ENCODE assay signal across 12 cellular contexts in genomic region chr6:157769776-157770430, GRCh38. TPM values are rescaled to one million over a fixed set of nuclear protein-coding genes. Genes with fewer than 3 reads are reported as not detected.
DNase-seq lines count a peak whose midpoint lies in the region; ATAC-seq and TF ChIP-seq lines count a peak whose summit lies in the region.
"Had no signal": no experiment of that assay in that cellular context is flagged by ENCODE, and none has a peak within 500 bp of the region (broad histone marks: within the 10 kb centered on the region; RNA-seq: fewer than 3 reads in every experiment).

No MANE protein-coding gene starts in this region.

- H3K9me3 Mint-ChIP-seq in activated T-cell treated with anti-CD3 and anti-CD28 coated beads, Interleukin-2, amount 50 U/mL, for 72 hours: peaks cover 4 to 6% of the 10 kb centered on the region in 2 donors
- peaks cover 9 to 14% of the 10 kb centered on the region in 2 donors for H3K9me3 Mint-ChIP-seq in stimulated activated naive CD8-positive, alpha-beta T cell treated with anti-CD3 and anti-CD28 coated beads, Interleukin-15, amount 100 ng/mL, for 72 hours

- TF ChIP-seq CTCF in ovary (IDR thresholded peaks at IDR 0.05) (no peak), mucosa of descending colon (IDR thresholded peaks at IDR 0.05) (no peak)

- TF ChIP-seq EP300 in ovary (IDR thresholded peaks at IDR 0.05): no peak

- peaks cover 66% of the 10 kb centered on the region for H3K4me1 Mint-ChIP-seq in activated T-cell treated with anti-CD3 and anti-CD28 coated beads, Interleukin-2, amount 50 U/mL, for 72 hours (ENCODE audit: low read depth)
- peaks cover 89% of the 10 kb centered on the region for H3K4me1 Mint-ChIP-seq in stimulated activated naive CD8-positive, alpha-beta T cell treated with anti-CD3 and anti-CD28 coated beads, Interleukin-15, amount 100 ng/mL, for 72 hours

- H3K9me3 ChIP-seq in ovary: no peaks in the 10 kb centered on the region
- H3K9me3 ChIP-seq in mucosa of descending colon: no peaks in the 10 kb centered on the region

- DNase-seq in activated T-cell treated with anti-CD3 and anti-CD28 coated beads, Interleukin-2, amount 50 U/mL, for 72 hours: no peak
- no peak for DNase-seq in activated T-cell treated with anti-CD3 and anti-CD28 coated beads, Interleukin-2, amount 50 U/mL, for 48 hours
- DNase-seq in NCI-H345 (lab: John Stamatoyannopoulos, UW) (peak; percentile 29), epithelial cell of prostate (ENCODE audit: low read depth, low spot score) (no peak), ovary (no peak), NCI-H526 treated with DMSO at 0.1 percent for 48 hours (lab: John Stamatoyannopoulos, UW) (no peak), mucosa of descending colon (no peak)
- DNase-seq in stimulated activated naive CD8-positive, alpha-beta T cell treated with anti-CD3 and anti-CD28 coated beads, Interleukin-15, amount 100 ng/mL, for 72 hours: no peak
- DNase-seq: central memory CD4-positive, alpha-beta T cell; H7; NCI-H187; trophoblast cell had no signal

- ATAC-seq in activated T-cell treated with anti-CD3 and anti-CD28 coated beads, Interleukin-2, amount 50 U/mL, for 72 hours (replicated peaks in 1 of 2): peak; percentile 36 to 52
- no peak for ATAC-seq in stimulated activated naive CD8-positive, alpha-beta T cell treated with anti-CD3 and anti-CD28 coated beads, Interleukin-15, amount 100 ng/mL, for 72 hours
- no peak for ATAC-seq in mucosa of descending colon

- H3K27ac ChIP-seq in epithelial cell of prostate: peak overlapping the region; percentile 69
- H3K27ac ChIP-seq in ovary: no peak overlapping the region

- H3K4me1 ChIP-seq in ovary (ENCODE audit: insufficient read depth) (no peaks in the 10 kb centered on the region), mucosa of descending colon (ENCODE audit: low read depth) (peaks cover 3% of the 10 kb centered on the region)

- H3K27ac Mint-ChIP-seq in activated T-cell treated with anti-CD3 and anti-CD28 coated beads, Interleukin-2, amount 50 U/mL, for 72 hours: no peak overlapping the region
- peak overlapping the region; percentile 77 to 95 for H3K27ac Mint-ChIP-seq in stimulated activated naive CD8-positive, alpha-beta T cell treated with anti-CD3 and anti-CD28 coated beads, Interleukin-15, amount 100 ng/mL, for 72 hours

- intact Hi-C loops in ovary (cut with DNase I) (loop anchor here in 1 of 4 donors (10.0 kb wide), 1 partner anchor 95 kb away; no protein-coding TSS in a partner anchor), mucosa of descending colon (cut with DNase I, micrococcal nuclease) (loop anchor here in 1 of 2 donors (10.0 kb wide), 1 partner anchor 105 kb away; no protein-coding TSS in a partner anchor)

- H3K27me3 ChIP-seq in ovary: no peaks in the 10 kb centered on the region

- H3K27me3 Mint-ChIP-seq in activated T-cell treated with anti-CD3 and anti-CD28 coated beads, Interleukin-2, amount 50 U/mL, for 72 hours (ENCODE audit: low read depth): peaks cover 18% of the 10 kb centered on the region
- no peaks in the 10 kb centered on the region for H3K27me3 Mint-ChIP-seq in stimulated activated naive CD8-positive, alpha-beta T cell treated with anti-CD3 and anti-CD28 coated beads, Interleukin-15, amount 100 ng/mL, for 72 hours

- H3K36me3 ChIP-seq in ovary (no peaks in the 10 kb centered on the region), mucosa of descending colon (ENCODE audit: low read depth) (no peaks in the 10 kb centered on the region)

- H3K36me3 Mint-ChIP-seq in activated T-cell treated with anti-CD3 and anti-CD28 coated beads, Interleukin-2, amount 50 U/mL, for 72 hours (ENCODE audit: insufficient read depth in 2 of 2): peaks cover 8 to 14% of the 10 kb centered on the region in 2 donors

- TF ChIP-seq POLR2A in ovary (IDR thresholded peaks at IDR 0.05): no peak

- H3K4me3 ChIP-seq in ovary (no peak overlapping the region), mucosa of descending colon (no peak overlapping the region)

- H3K4me3 Mint-ChIP-seq in activated T-cell treated with anti-CD3 and anti-CD28 coated beads, Interleukin-2, amount 50 U/mL, for 72 hours: peak overlapping the region in 1 of 2 donors; percentile 16
- H3K4me3 Mint-ChIP-seq in stimulated activated naive CD8-positive, alpha-beta T cell treated with anti-CD3 and anti-CD28 coated beads, Interleukin-15, amount 100 ng/mL, for 72 hours: peak overlapping the region in 1 of 2 donors; percentile 57

- WGBS in ovary, 3 donors: 79 to 89% (median 87%) methylated on average over 10 of the region's 10 CpGs

RNA-seq across cellular contexts. Expression of gene SNX9, which starts 53.1 kb away (rescaled TPM):
- 10 to 100 TPM; 83.5 to 94.6 TPM for total RNA-seq in activated T-cell treated with anti-CD3 and anti-CD28 coated beads, Interleukin-2, amount 50 U/mL, for 72 hours
- total RNA-seq in ovary (10 to 100 TPM; 32.9 to 47.8 (median 38.7) TPM), mucosa of descending colon (10 to 100 TPM; 55.0 to 69.6 (median 68.0) TPM)
- polyA plus RNA-seq in ovary: 10 to 100 TPM; 31.2 to 48.0 TPM

Comparison
In these comparisons a context has a peak if more than half of its experiments do, and no peak if none do; other contexts are left out.
1. ATAC-seq: peak in activated T-cell treated with anti-CD3 and anti-CD28 coated beads, Interleukin-2, amount 50 U/mL, for 72 hours (2 of 2); none in stimulated activated naive CD8-positive, alpha-beta T cell treated with anti-CD3 and anti-CD28 coated beads, Interleukin-15, amount 100 ng/mL, for 72 hours (single experiment) and mucosa of descending colon (single experiment).